In the genomic region with DNA sequence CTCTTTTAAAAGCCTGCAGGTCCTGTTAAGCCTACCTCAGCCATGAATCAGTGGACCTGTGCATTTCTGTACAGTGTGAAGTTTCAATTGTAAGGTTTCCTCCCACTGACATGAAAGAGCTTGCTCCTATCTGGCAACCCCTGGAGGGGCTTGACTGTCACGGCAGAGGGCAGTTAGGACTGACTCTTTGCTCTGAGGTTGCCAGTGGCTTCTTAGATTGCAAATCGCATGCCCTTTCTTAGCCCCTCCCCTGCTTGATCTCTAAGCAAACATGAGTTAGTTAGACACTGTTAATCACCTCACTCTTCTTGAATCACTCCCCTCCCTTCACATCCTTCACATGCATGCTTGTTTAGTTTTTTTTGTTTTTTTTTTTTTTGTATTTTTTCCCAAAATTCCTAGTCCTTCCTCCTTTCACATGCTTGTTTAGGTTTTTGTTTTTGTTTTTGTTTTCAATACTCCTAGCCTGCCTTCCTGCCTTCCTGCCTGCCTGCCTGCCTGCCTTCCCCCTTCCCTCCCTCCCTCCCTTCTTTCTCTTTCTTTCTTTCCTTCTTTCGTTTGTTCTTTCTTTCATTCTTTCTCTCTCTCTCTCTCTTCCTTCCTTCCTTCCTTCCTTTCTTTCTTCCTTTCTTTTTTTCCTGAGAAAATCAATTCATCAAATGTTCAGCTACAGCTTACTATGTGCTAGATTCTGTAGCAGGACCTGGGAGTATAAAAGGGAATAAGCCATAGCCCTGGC, we compare ENCODE assay signal across 10 cellular contexts. TPM values are rescaled to one million over a fixed set of nuclear protein-coding genes. Genes with fewer than 3 reads are reported as not detected.
A peak's percentile ranks its signal among the peaks of the same experiment; 100 is the strongest.
DNase-seq lines count a peak whose midpoint lies in the region; ATAC-seq lines count a peak whose summit lies in the region.
"Had no signal": no experiment of that assay in that cellular context is flagged by ENCODE, and none has a peak within 500 bp of the region (broad histone marks: within the 10 kb centered on the region; RNA-seq: fewer than 3 reads in every experiment).

No MANE protein-coding gene starts in this region.

- 63% methylated on average over 3 of the region's 3 CpGs for WGBS in right cardiac atrium

- intact Hi-C loops in right cardiac atrium (cut with DNase I) = loop anchor here in 1 of 4 donors (10.0 kb wide), 1 partner anchor 211 kb away; no protein-coding TSS in a partner anchor

- DNase-seq in RKO (ENCODE audit: low spot score) = peak; percentile 61
- peak; percentile 41 for DNase-seq in iPS-NIHi7 (ENCODE audit: extremely low spot score)
- DNase-seq in stimulated activated CD4-positive, alpha-beta T cell treated with anti-CD3 and anti-CD28 coated beads, Interleukin-15, amount 100 ng/mL, for 24 hours = no peak
- no peak for DNase-seq in right cardiac atrium
- DNase-seq in medulla oblongata (ENCODE audit: extremely low spot score) = no peak
- DNase-seq: activated CD4-positive, alpha-beta T cell treated with anti-CD3 and anti-CD28 coated beads, Interleukin-2, amount 10 ng/mL, durations not matched to agents 7 days and 5 days; EL had no signal

- H3K27ac ChIP-seq in right cardiac atrium (ENCODE audit: low read length) = no peak overlapping the region

- H3K4me1 ChIP-seq in right cardiac atrium (ENCODE audit: control insufficient read depth, insufficient read depth, low read length) = no peaks in the 10 kb centered on the region

- no peaks in the 10 kb centered on the region for H3K27me3 ChIP-seq in right cardiac atrium (ENCODE audit: control insufficient read depth, insufficient read depth)

- no peaks in the 10 kb centered on the region for H3K9me3 ChIP-seq in right cardiac atrium (ENCODE audit: control insufficient read depth, low read length)

- no peak overlapping the region for H3K4me3 ChIP-seq in right cardiac atrium (ENCODE audit: low read length)
- H3K4me3 ChIP-seq: smooth muscle cell had no signal

- peak; percentile 48 for ATAC-seq in GM21360 (IDR thresholded peaks at IDR 0.05; ENCODE audit: unreplicated experiment)
- peak; percentile 50 for ATAC-seq in HG02798 (IDR thresholded peaks at IDR 0.05; ENCODE audit: poor library complexity, unreplicated experiment)
- ATAC-seq in right cardiac atrium = no peak

RNA-seq across cellular contexts. Expression of gene HIPK2, which starts 6.0 kb away (rescaled TPM):
- total RNA-seq in right cardiac atrium = 100 to 1,000 TPM in 2 of 4 donors, 10 to 100 TPM in 2; 92.6 to 131 (median 113) TPM
- polyA plus RNA-seq in right cardiac atrium = 72.1 TPM

RNA-seq across cellular contexts. Expression of gene TBXAS1, which starts 45.2 kb away (rescaled TPM):
- 1 to 10 TPM; 5.8 to 9.1 (median 7.2) TPM for total RNA-seq in right cardiac atrium
- polyA plus RNA-seq in right cardiac atrium = 3.1 TPM
- total RNA-seq: smooth muscle cell had no signal

Comparison
In these comparisons a context has a peak if more than half of its experiments do, and no peak if none do; other contexts are left out.
1. ATAC-seq: peak in GM21360 (single experiment) and HG02798 (single experiment); none in right cardiac atrium (0 of 2).
2. DNase-seq: peak in RKO (single experiment) and iPS-NIHi7 (single experiment); none in stimulated activated CD4-positive, alpha-beta T cell treated with anti-CD3 and anti-CD28 coated beads, Interleukin-15, amount 100 ng/mL, for 24 hours (single experiment), right cardiac atrium (0 of 3) and medulla oblongata (single experiment).